In the genomic region with DNA sequence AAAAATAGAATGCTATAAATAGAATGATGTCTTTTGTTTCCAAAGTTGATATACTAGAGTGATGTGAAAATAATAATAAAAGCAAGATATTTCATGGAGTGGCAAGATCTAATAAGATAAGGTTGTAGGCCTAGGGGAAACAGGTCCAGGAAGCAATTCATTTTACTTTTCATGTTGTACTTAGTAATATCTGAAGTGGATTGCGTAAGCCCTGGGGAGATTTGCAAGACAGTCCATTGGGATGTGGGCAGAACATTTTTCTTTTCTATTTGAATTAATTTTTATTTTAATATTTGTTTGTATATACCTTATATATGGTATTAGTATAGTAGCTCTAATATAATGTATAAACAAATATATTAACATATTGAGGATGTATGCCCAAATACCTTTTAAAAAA, we compare ENCODE assay signal across 1 cellular context.
TF ChIP-seq lines count a peak whose summit lies in the region.

No MANE protein-coding gene starts in this region.

TF ChIP-seq in K562, 482 proteins besides CTCF, POLR2A, EP300 and RAD21 (continued from another document):
- TF ChIP-seq, protein P1, sequence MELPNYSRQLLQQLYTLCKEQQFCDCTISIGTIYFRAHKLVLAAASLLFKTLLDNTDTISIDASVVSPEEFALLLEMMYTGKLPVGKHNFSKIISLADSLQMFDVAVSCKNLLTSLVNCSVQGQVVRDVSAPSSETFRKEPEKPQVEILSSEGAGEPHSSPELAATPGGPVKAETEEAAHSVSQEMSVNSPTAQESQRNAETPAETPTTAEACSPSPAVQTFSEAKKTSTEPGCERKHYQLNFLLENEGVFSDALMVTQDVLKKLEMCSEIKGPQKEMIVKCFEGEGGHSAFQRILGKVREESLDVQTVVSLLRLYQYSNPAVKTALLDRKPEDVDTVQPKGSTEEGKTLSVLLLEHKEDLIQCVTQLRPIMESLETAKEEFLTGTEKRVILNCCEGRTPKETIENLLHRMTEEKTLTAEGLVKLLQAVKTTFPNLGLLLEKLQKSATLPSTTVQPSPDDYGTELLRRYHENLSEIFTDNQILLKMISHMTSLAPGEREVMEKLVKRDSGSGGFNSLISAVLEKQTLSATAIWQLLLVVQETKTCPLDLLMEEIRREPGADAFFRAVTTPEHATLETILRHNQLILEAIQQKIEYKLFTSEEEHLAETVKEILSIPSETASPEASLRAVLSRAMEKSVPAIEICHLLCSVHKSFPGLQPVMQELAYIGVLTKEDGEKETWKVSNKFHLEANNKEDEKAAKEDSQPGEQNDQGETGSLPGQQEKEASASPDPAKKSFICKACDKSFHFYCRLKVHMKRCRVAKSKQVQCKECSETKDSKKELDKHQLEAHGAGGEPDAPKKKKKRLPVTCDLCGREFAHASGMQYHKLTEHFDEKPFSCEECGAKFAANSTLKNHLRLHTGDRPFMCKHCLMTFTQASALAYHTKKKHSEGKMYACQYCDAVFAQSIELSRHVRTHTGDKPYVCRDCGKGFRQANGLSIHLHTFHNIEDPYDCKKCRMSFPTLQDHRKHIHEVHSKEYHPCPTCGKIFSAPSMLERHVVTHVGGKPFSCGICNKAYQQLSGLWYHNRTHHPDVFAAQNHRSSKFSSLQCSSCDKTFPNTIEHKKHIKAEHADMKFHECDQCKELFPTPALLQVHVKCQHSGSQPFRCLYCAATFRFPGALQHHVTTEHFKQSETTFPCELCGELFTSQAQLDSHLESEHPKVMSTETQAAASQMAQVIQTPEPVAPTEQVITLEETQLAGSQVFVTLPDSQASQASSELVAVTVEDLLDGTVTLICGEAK (IDR thresholded peaks at IDR 0.05), result no peak
- TF ChIP-seq, protein P1 (CRISPR knock-in tag; IDR thresholded peaks at IDR 0.05), result no peak
- no peak for TF ChIP-seq PHB2 (IDR thresholded peaks at IDR 0.05; ENCODE audit: low read depth)
- TF ChIP-seq HSF4 (CRISPR knock-in tag; IDR thresholded peaks at IDR 0.05; ENCODE audit: borderline replicate concordance), result no peak
- TF ChIP-seq, protein P2, sequence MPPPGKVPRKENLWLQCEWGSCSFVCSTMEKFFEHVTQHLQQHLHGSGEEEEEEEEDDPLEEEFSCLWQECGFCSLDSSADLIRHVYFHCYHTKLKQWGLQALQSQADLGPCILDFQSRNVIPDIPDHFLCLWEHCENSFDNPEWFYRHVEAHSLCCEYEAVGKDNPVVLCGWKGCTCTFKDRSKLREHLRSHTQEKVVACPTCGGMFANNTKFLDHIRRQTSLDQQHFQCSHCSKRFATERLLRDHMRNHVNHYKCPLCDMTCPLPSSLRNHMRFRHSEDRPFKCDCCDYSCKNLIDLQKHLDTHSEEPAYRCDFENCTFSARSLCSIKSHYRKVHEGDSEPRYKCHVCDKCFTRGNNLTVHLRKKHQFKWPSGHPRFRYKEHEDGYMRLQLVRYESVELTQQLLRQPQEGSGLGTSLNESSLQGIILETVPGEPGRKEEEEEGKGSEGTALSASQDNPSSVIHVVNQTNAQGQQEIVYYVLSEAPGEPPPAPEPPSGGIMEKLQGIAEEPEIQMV (tag; conservative IDR thresholded peaks at IDR 0.05; ENCODE audit: low read depth), result no peak
- no peak for TF ChIP-seq NFXL1 (CRISPR knock-in tag; IDR thresholded peaks at IDR 0.05)
- no peak for TF ChIP-seq PHTF2 (CRISPR knock-in tag; IDR thresholded peaks at IDR 0.05)
- TF ChIP-seq, protein P3, sequence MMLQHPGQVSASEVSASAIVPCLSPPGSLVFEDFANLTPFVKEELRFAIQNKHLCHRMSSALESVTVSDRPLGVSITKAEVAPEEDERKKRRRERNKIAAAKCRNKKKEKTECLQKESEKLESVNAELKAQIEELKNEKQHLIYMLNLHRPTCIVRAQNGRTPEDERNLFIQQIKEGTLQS (IDR thresholded peaks at IDR 0.05), result no peak
- TF ChIP-seq, protein P3 (CRISPR knock-in tag; conservative IDR thresholded peaks at IDR 0.05), result no peak
- no peak for TF ChIP-seq CTBP1 (IDR thresholded peaks at IDR 0.05; ENCODE audit: borderline replicate concordance)
- TF ChIP-seq NCOA2 (IDR thresholded peaks at IDR 0.05; ENCODE audit: partially characterized antibody in 2 of 2), result no peak
- TF ChIP-seq, protein P4, sequence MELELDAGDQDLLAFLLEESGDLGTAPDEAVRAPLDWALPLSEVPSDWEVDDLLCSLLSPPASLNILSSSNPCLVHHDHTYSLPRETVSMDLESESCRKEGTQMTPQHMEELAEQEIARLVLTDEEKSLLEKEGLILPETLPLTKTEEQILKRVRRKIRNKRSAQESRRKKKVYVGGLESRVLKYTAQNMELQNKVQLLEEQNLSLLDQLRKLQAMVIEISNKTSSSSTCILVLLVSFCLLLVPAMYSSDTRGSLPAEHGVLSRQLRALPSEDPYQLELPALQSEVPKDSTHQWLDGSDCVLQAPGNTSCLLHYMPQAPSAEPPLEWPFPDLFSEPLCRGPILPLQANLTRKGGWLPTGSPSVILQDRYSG (tag; conservative IDR thresholded peaks at IDR 0.05; ENCODE audit: low read depth), result no peak
- no peak for TF ChIP-seq CEBPG (CRISPR knock-in tag; IDR thresholded peaks at IDR 0.05)
- TF ChIP-seq CEBPG (tag; conservative IDR thresholded peaks at IDR 0.05 in 1 of 2, IDR thresholded peaks at IDR 0.05 in 1 of 2), result peak; percentile 66; a peak in 3 of 4 replicates
TF ChIP-seq in K562: peak in this region for 2.
